11 cellular contexts compared by ENCODE assay signal in genomic region chr1:58779059-58779754, GRCh38. TPM values are rescaled to one million over a fixed set of nuclear protein-coding genes. Genes with fewer than 3 reads are reported as not detected.
DNase-seq lines count a peak whose midpoint lies in the region; ATAC-seq and TF ChIP-seq lines count a peak whose summit lies in the region.
"Had no signal": no experiment of that assay in that cellular context is flagged by ENCODE, and none has a peak within 500 bp of the region (broad histone marks: within the 10 kb centered on the region; RNA-seq: fewer than 3 reads in every experiment).

No MANE protein-coding gene starts in this region.

- H3K4me2 ChIP-seq in mammary epithelial cell (ENCODE audit: insufficient read depth, low read depth, low read length) (peak overlapping the region; percentile 84), mesenchymal stem cell (ENCODE audit: low read length, poor library complexity, severe bottlenecking) (peak overlapping the region; percentile 57)

- intact Hi-C loops in mammary epithelial cell (cut with micrococcal nuclease) (no loop called here), mucosa of descending colon (cut with DNase I, micrococcal nuclease) (no loop called here)

- H3K36me3 ChIP-seq in mammary epithelial cell (ENCODE audit: insufficient read depth, low read length) (peaks cover 3% of the 10 kb centered on the region), mesenchymal stem cell (ENCODE audit: control insufficient read depth in 1 of 2, insufficient read depth in 2 of 2, low read depth in 1 of 2, low read length in 2 of 2) (peaks cover 14 to 26% of the 10 kb centered on the region in 2 experiments), mucosa of descending colon (ENCODE audit: low read depth) (peaks cover 4% of the 10 kb centered on the region)

- peaks cover 33% of the 10 kb centered on the region for H3K36me3 Mint-ChIP-seq in HFFc6 (ENCODE audit: low read depth)

- no peaks in the 10 kb centered on the region for H3K27me3 ChIP-seq in mammary epithelial cell (ENCODE audit: insufficient read depth, low read length)
- H3K27me3 ChIP-seq in mesenchymal stem cell (ENCODE audit: control insufficient read depth in 1 of 2, insufficient read depth in 1 of 2, low read length in 2 of 2), result no peaks in the 10 kb centered on the region

- peaks cover 3% of the 10 kb centered on the region for H3K79me1 ChIP-seq in mesenchymal stem cell (replicated peaks; ENCODE audit: low read length, poor library complexity, severe bottlenecking)

- H3K27ac Mint-ChIP-seq in HFFc6, result peak overlapping the region; percentile 76
- H3K27ac Mint-ChIP-seq: activated naive CD4-positive, alpha-beta T cell treated with anti-CD3 and anti-CD28 coated beads, Interleukin-2, amount 50 U/mL, for 24 hours; dendritic cell treated with granulocyte-macrophage colony-stimulating factor and Interleukin-4, amounts not matched to agents 40 ng/mL and 50 ng/mL, for 4 days had no signal

- CTCF ChIA-PET in mammary epithelial cell (lab: Charles Lee; ENCODE audit: low non-redundant PET), result interaction anchor here (0.5 kb wide), 1 partner anchor 414 kb away, joined by 3 read pairs; no protein-coding TSS in a partner anchor

- 46% methylated on average over 2 of the region's 2 CpGs for WGBS in mammary epithelial cell (ENCODE audit: low coverage, missing lambda C conversion rate)
- 80% methylated on average over 1 of the region's 2 CpGs for WGBS in mesenchymal stem cell

- no peak overlapping the region for H2BK15ac ChIP-seq in mesenchymal stem cell (ENCODE audit: low read depth, poor library complexity, severe bottlenecking)

- no peak overlapping the region for H3K9ac ChIP-seq in mammary epithelial cell (ENCODE audit: insufficient read depth, low read length)
- H3K9ac ChIP-seq in mesenchymal stem cell (ENCODE audit: low read length), result peak overlapping the region; percentile 100

- no peak overlapping the region for H3K14ac ChIP-seq in mesenchymal stem cell (ENCODE audit: low read length in 2 of 2)

- peak; percentile 40 for DNase-seq in HFFc6
- no peak for DNase-seq in mammary epithelial cell
- peak; percentile 87 for DNase-seq in mesenchymal stem cell
- DNase-seq in mucosa of descending colon, result no peak
- DNase-seq in AML-193 (lab: John Stamatoyannopoulos, UW), result no peak
- DNase-seq: T-helper 9 cell had no signal

- dilution Hi-C loops in mammary epithelial cell (cut with HindIII; ENCODE audit: low sequenced_read_pairs), result loop anchor here (5.0 kb wide), 1 partner anchor 42 kb away; no protein-coding TSS in a partner anchor

- H3K4ac ChIP-seq in mesenchymal stem cell (ENCODE audit: low read depth in 1 of 2, low read length in 2 of 2), result no peak overlapping the region

- no peak overlapping the region for H2BK120ac ChIP-seq in mesenchymal stem cell (ENCODE audit: low read depth, low read length)

- TF ChIP-seq CTCF in 22Rv1 (IDR thresholded peaks at IDR 0.05), result no peak
- no peak for TF ChIP-seq CTCF in HFFc6 (IDR thresholded peaks at IDR 0.05)
- no peak for TF ChIP-seq CTCF in mammary epithelial cell (conservative IDR thresholded peaks at IDR 0.05 in 1 of 2, IDR thresholded peaks at IDR 0.05 in 1 of 2; ENCODE audit: extremely low read depth in 1 of 2, insufficient read depth in 1 of 2, low read depth in 1 of 2, low read length in 2 of 2)
- no peak for TF ChIP-seq CTCF in mucosa of descending colon (IDR thresholded peaks at IDR 0.05)

- H4K91ac ChIP-seq in mesenchymal stem cell (ENCODE audit: low read length), result no peak overlapping the region

- H2AFZ ChIP-seq in mammary epithelial cell (ENCODE audit: low read depth, low read length) (no peak overlapping the region), mesenchymal stem cell (ENCODE audit: low read depth, low read length) (no peak overlapping the region)

- no peaks in the 10 kb centered on the region for H3K4me1 ChIP-seq in mammary epithelial cell (ENCODE audit: insufficient read depth, low read length)
- no peaks in the 10 kb centered on the region for H3K4me1 ChIP-seq in mesenchymal stem cell (ENCODE audit: control insufficient read depth, insufficient read depth, low read depth, low read length)
- H3K4me1 ChIP-seq in mucosa of descending colon (ENCODE audit: low read depth), result peaks cover 10% of the 10 kb centered on the region

- H3K4me3 ChIP-seq in mammary epithelial cell (replicated peaks in 1 of 3; ENCODE audit: insufficient read depth in 1 of 3, low read depth in 2 of 3, low read length in 3 of 3), result no peak overlapping the region
- H3K4me3 ChIP-seq in mesenchymal stem cell (ENCODE audit: insufficient read depth in 1 of 2, low read depth in 1 of 2, low read length in 2 of 2), result peak overlapping the region in 1 of 2 experiments; percentile 99
- H3K4me3 ChIP-seq in mucosa of descending colon, result no peak overlapping the region

- H3K79me2 ChIP-seq in mammary epithelial cell (ENCODE audit: insufficient read depth, low read length), result peaks cover 35% of the 10 kb centered on the region

- H4K8ac ChIP-seq in mesenchymal stem cell (ENCODE audit: low read length), result no peak overlapping the region

- peaks cover 35% of the 10 kb centered on the region for H3K27me3 Mint-ChIP-seq in HFFc6 (ENCODE audit: insufficient read depth)
- H3K27me3 Mint-ChIP-seq: activated naive CD4-positive, alpha-beta T cell treated with anti-CD3 and anti-CD28 coated beads, Interleukin-2, amount 50 U/mL, for 24 hours had no signal

- peaks cover 15% of the 10 kb centered on the region for H3K9me3 Mint-ChIP-seq in HFFc6
- H3K9me3 Mint-ChIP-seq: activated naive CD4-positive, alpha-beta T cell treated with anti-CD3 and anti-CD28 coated beads, Interleukin-2, amount 50 U/mL, for 24 hours; dendritic cell treated with granulocyte-macrophage colony-stimulating factor and Interleukin-4, amounts not matched to agents 40 ng/mL and 50 ng/mL, for 4 days had no signal

- H2AK5ac ChIP-seq in mesenchymal stem cell (ENCODE audit: low read length, severe bottlenecking), result no peak overlapping the region

- in situ Hi-C loops in mammary epithelial cell (cut with MboI; ENCODE audit: low sequenced_read_pairs in 2 of 2), result no loop called here

- H3K9me3 ChIP-seq in mammary epithelial cell (replicated peaks; ENCODE audit: insufficient read depth, low read length) (no peaks in the 10 kb centered on the region), mesenchymal stem cell (ENCODE audit: control insufficient read depth, low read length) (no peaks in the 10 kb centered on the region), mucosa of descending colon (no peaks in the 10 kb centered on the region)

- no peak overlapping the region for H2BK5ac ChIP-seq in mesenchymal stem cell (ENCODE audit: low read depth, low read length, poor library complexity, severe bottlenecking)

- H4K20me1 ChIP-seq in mammary epithelial cell (ENCODE audit: insufficient read depth, low read length), result peaks cover 14% of the 10 kb centered on the region

- H2BK12ac ChIP-seq in mesenchymal stem cell (ENCODE audit: low read length in 2 of 2), result no peak overlapping the region

- H3K23ac ChIP-seq in mesenchymal stem cell (ENCODE audit: low read length in 2 of 2), result no peak overlapping the region

- ATAC-seq in HG02870 (IDR thresholded peaks at IDR 0.05; ENCODE audit: unreplicated experiment), result no peak
- no peak for ATAC-seq in mucosa of descending colon
- no peak for ATAC-seq in HG03469 (IDR thresholded peaks at IDR 0.05; ENCODE audit: unreplicated experiment)

- peaks cover 17% of the 10 kb centered on the region for H3K4me1 Mint-ChIP-seq in HFFc6 (ENCODE audit: low read depth)

- H3K18ac ChIP-seq in mesenchymal stem cell (ENCODE audit: low read depth in 1 of 2, low read length in 2 of 2), result no peak overlapping the region

- H3K4me3 Mint-ChIP-seq in HFFc6, result peak overlapping the region; percentile 97; the same call in 1 of the 2 replicates
- H3K4me3 Mint-ChIP-seq: activated naive CD4-positive, alpha-beta T cell treated with anti-CD3 and anti-CD28 coated beads, Interleukin-2, amount 50 U/mL, for 24 hours; dendritic cell treated with granulocyte-macrophage colony-stimulating factor and Interleukin-4, amounts not matched to agents 40 ng/mL and 50 ng/mL, for 4 days had no signal

- H3K27ac ChIP-seq in 22Rv1 (peak overlapping the region; percentile 97), mammary epithelial cell (ENCODE audit: insufficient read depth, low read depth, low read length) (peak overlapping the region; percentile 24), mesenchymal stem cell (ENCODE audit: low read length, poor library complexity, severe bottlenecking) (peak overlapping the region; percentile 65)

- no TSS peak for BruUV-seq in mammary epithelial cell (replicated peaks; lab: Mats Ljungman, UMichigan)

RNA-seq across cellular contexts. Expression of gene JUN, which starts 4.6 kb away (rescaled TPM):
- total RNA-seq in HFFc6 (2021; fragmentation: NEBNext Ultra II Directional; extraction: Animal tissue kit (Norgen Biotek cat#: 25700)), result 10 to 100 TPM; 80.5 to 91.1 (median 82.2) TPM
- total RNA-seq in mammary epithelial cell (10 to 100 TPM; 61.1 to 78.7 TPM), mucosa of descending colon (100 to 1,000 TPM; 138 to 303 (median 153) TPM)
- polyA plus RNA-seq in mammary epithelial cell, result 24.6 TPM
- polyA minus RNA-seq in mammary epithelial cell, result 25.1 TPM
- 118 TPM for polyA plus RNA-seq in mesenchymal stem cell (2013, experiment 1 of 2)
- polyA plus RNA-seq in mesenchymal stem cell (2013, experiment 2 of 2), result 114 TPM

Comparison
In these comparisons a context has a peak if more than half of its experiments do, and no peak if none do; other contexts are left out.
1. H3K27ac ChIP-seq: peak in every context shown above with its lines; median percentile 97 in 22Rv1; 65 in mesenchymal stem cell; 24 in mammary epithelial cell.
2. DNase-seq: peak in HFFc6 (single experiment) and mesenchymal stem cell (single experiment); none in mammary epithelial cell (single experiment), mucosa of descending colon (0 of 3) and AML-193 (0 of 2).